21 cellular contexts compared by ENCODE assay signal in genomic region chr5:168163966-168164365, GRCh38.
DNase-seq lines count a peak whose midpoint lies in the region; ATAC-seq and TF ChIP-seq lines count a peak whose summit lies in the region.
"Had no signal": no experiment of that assay in that cellular context is flagged by ENCODE, and none has a peak within 500 bp of the region (broad histone marks: within the 10 kb centered on the region; RNA-seq: fewer than 3 reads in every experiment).

No MANE protein-coding gene starts in this region.

- no peaks in the 10 kb centered on the region for H3K79me2 ChIP-seq in osteoblast (ENCODE audit: insufficient read depth, low read length)

- in situ Hi-C loops in transverse colon (cut with MboI; ENCODE audit: low pct_ligation_motif_present in 1 of 4, low pct_unique_long_range_greater_than_20kb in 1 of 4, low sequenced_read_pairs in 3 of 4) = no loop called here

- H3K36me3 ChIP-seq in lower lobe of right lung = no peaks in the 10 kb centered on the region
- no peaks in the 10 kb centered on the region for H3K36me3 ChIP-seq in transverse colon
- no peaks in the 10 kb centered on the region for H3K36me3 ChIP-seq in osteoblast (ENCODE audit: insufficient read depth, low read length)
- H3K36me3 ChIP-seq: tibial nerve had no signal

- no peak for TF ChIP-seq POLR2A in transverse colon (IDR thresholded peaks at IDR 0.05)

- peaks cover 4% of the 10 kb centered on the region for H3K27me3 Mint-ChIP-seq in endothelial cell (ENCODE audit: unreplicated experiment)
- H3K27me3 Mint-ChIP-seq in activated CD8-positive, alpha-beta T cell treated with anti-CD3 and anti-CD28 coated beads for 36 hours = peaks cover 2% of the 10 kb centered on the region

- intact Hi-C loops in lower lobe of right lung (cut with DNase I) (no loop called here), transverse colon (cut with DNase I; ENCODE audit: low total_unique reads) (no loop called here)
- intact Hi-C loops in activated CD8-positive, alpha-beta T cell treated with anti-CD3 and anti-CD28 coated beads for 36 hours (cut with micrococcal nuclease) = no loop called here

- CTCF ChIA-PET in activated CD8-positive, alpha-beta T cell treated with anti-CD3 and anti-CD28 coated beads for 36 hours (lab: Charles Lee) = interaction anchor here (0.6 kb wide), 1 partner anchor 1105 kb away, joined by 3 read pairs; no protein-coding TSS in a partner anchor

- WGBS in transverse colon (ENCODE audit: low coverage in 1 of 2), 2 donors = 15 to 56% methylated on average over 2 to 3 of the region's 3 CpGs

- H3K27me3 ChIP-seq in lower lobe of right lung (ENCODE audit: low read depth) = no peaks in the 10 kb centered on the region
- H3K27me3 ChIP-seq in transverse colon = no peaks in the 10 kb centered on the region
- peaks cover 6% of the 10 kb centered on the region for H3K27me3 ChIP-seq in osteoblast (ENCODE audit: insufficient read depth, low read length)
- H3K27me3 ChIP-seq: tibial nerve had no signal

- no peak overlapping the region for H3K4me2 ChIP-seq in osteoblast (ENCODE audit: insufficient read depth, low read length)
- H3K4me2 ChIP-seq: smooth muscle cell had no signal

- H3K4me3 ChIP-seq in lower lobe of right lung = no peak overlapping the region
- H3K4me3 ChIP-seq in transverse colon = no peak overlapping the region
- no peak overlapping the region for H3K4me3 ChIP-seq in osteoblast (ENCODE audit: insufficient read depth, low read length)
- H3K4me3 ChIP-seq: psoas muscle, smooth muscle cell, tibial nerve had no signal

- H4K20me1 ChIP-seq in osteoblast (ENCODE audit: insufficient read depth, low read length) = no peaks in the 10 kb centered on the region

- H3K4me1 ChIP-seq in lower lobe of right lung = no peaks in the 10 kb centered on the region
- peaks cover 4 to 50% (median 23%) of the 10 kb centered on the region in 4 donors for H3K4me1 ChIP-seq in transverse colon
- H3K4me1 ChIP-seq in osteoblast (ENCODE audit: insufficient read depth, low read length) = no peaks in the 10 kb centered on the region
- H3K4me1 ChIP-seq: psoas muscle had no signal

- no peaks in the 10 kb centered on the region for H3K9me3 Mint-ChIP-seq in endothelial cell (ENCODE audit: unreplicated experiment)
- H3K9me3 Mint-ChIP-seq in activated CD8-positive, alpha-beta T cell treated with anti-CD3 and anti-CD28 coated beads for 36 hours = no peaks in the 10 kb centered on the region
- H3K9me3 Mint-ChIP-seq: activated T-cell treated with anti-CD3 and anti-CD28 coated beads, Interleukin-2, amount 50 U/mL, for 72 hours; CD8-positive, alpha-beta T cell; natural killer cell treated with Interleukin-12 subunit alpha and Interleukin-12 subunit beta and Interleukin-15 and Interleukin-18, amount 100 ng/mL, for 72 hours had no signal

- no peak overlapping the region for H3K27ac ChIP-seq in lower lobe of right lung
- peak overlapping the region; percentile 65 to 77 (median 68) for H3K27ac ChIP-seq in transverse colon
- H3K27ac ChIP-seq in osteoblast (ENCODE audit: low read depth, low read length) = no peak overlapping the region
- H3K27ac ChIP-seq: psoas muscle, tibial nerve had no signal

- TF ChIP-seq CTCF in endothelial cell (IDR thresholded peaks at IDR 0.05; ENCODE audit: unreplicated experiment) = no peak
- TF ChIP-seq CTCF in lower lobe of right lung (IDR thresholded peaks at IDR 0.05) = no peak
- no peak for TF ChIP-seq CTCF in transverse colon (IDR thresholded peaks at IDR 0.05)
- TF ChIP-seq CTCF in osteoblast (IDR thresholded peaks at IDR 0.05; ENCODE audit: extremely low read depth, low read depth, low read length) = no peak
- no peak for TF ChIP-seq CTCF in activated CD8-positive, alpha-beta T cell treated with anti-CD3 and anti-CD28 coated beads for 36 hours (IDR thresholded peaks at IDR 0.05)

- POLR2A ChIA-PET in activated CD8-positive, alpha-beta T cell treated with anti-CD3 and anti-CD28 coated beads for 36 hours (lab: Charles Lee) = no interaction called here

- DNase-seq in NCI-H2029 treated with DMSO at 0.1 percent for 48 hours (lab: John Stamatoyannopoulos, UW) (peak; percentile 76), endothelial cell (ENCODE audit: low spot score) (no peak), lower lobe of right lung (no peak), transverse colon (peak; percentile 48), osteoblast (ENCODE audit: insufficient read length, low spot score, missing footprints) (no peak), UCSD-AML1 (lab: John Stamatoyannopoulos, UW; ENCODE audit: unreplicated experiment) (no peak)
- DNase-seq in activated CD8-positive, alpha-beta T cell treated with anti-CD3 and anti-CD28 coated beads for 36 hours = no peak
- DNase-seq: activated CD4-positive, CD25-positive, alpha-beta regulatory T cell treated with anti-CD3 and anti-CD28 coated beads, Interleukin-2, amount 50 U/mL, for 72 hours; activated naive CD4-positive, alpha-beta T cell treated with anti-CD3 and anti-CD28 coated beads, Interleukin-2, amount 50 U/mL, for 16 hours; activated T-cell treated with anti-CD3 and anti-CD28 coated beads, Interleukin-2, amount 50 U/mL, for 72 hours; aorta; CD8-positive, alpha-beta T cell; GOT3; head of caudate nucleus; KBM-7; psoas muscle; stimulated activated CD4-positive, alpha-beta T cell treated with anti-CD3 and anti-CD28 coated beads, Interleukin-2, amount 100 ng/mL, for 48 hours; stimulated activated naive CD8-positive, alpha-beta T cell treated with anti-CD3 and anti-CD28 coated beads, Interleukin-15, Interleukin-2, amounts not matched to agents 100 U/mL and 50 U/mL, for 24 hours had no signal

- peak; percentile 66 to 67 for ATAC-seq in lower lobe of right lung
- ATAC-seq in activated CD8-positive, alpha-beta T cell treated with anti-CD3 and anti-CD28 coated beads for 36 hours = no peak
- ATAC-seq: activated T-cell treated with anti-CD3 and anti-CD28 coated beads, Interleukin-2, amount 50 U/mL, for 72 hours; CD8-positive, alpha-beta T cell; natural killer cell treated with Interleukin-12 subunit alpha and Interleukin-12 subunit beta and Interleukin-15 and Interleukin-18, amount 100 ng/mL, for 72 hours; psoas muscle; stimulated activated naive CD8-positive, alpha-beta T cell treated with anti-CD3 and anti-CD28 coated beads, Interleukin-15, Interleukin-2, amounts not matched to agents 100 U/mL and 50 U/mL, for 24 hours had no signal

- no peak overlapping the region for H3K4me3 Mint-ChIP-seq in endothelial cell (ENCODE audit: unreplicated experiment)
- no peak overlapping the region for H3K4me3 Mint-ChIP-seq in activated CD8-positive, alpha-beta T cell treated with anti-CD3 and anti-CD28 coated beads for 36 hours
- H3K4me3 Mint-ChIP-seq: activated T-cell treated with anti-CD3 and anti-CD28 coated beads, Interleukin-2, amount 50 U/mL, for 72 hours; CD8-positive, alpha-beta T cell; natural killer cell treated with Interleukin-12 subunit alpha and Interleukin-12 subunit beta and Interleukin-15 and Interleukin-18, amount 100 ng/mL, for 72 hours had no signal

- no peak for TF ChIP-seq EP300 in transverse colon (IDR thresholded peaks at IDR 0.05; ENCODE audit: low read depth)

- peaks cover 6% of the 10 kb centered on the region for H3K4me1 Mint-ChIP-seq in endothelial cell (ENCODE audit: unreplicated experiment)
- H3K4me1 Mint-ChIP-seq in activated CD8-positive, alpha-beta T cell treated with anti-CD3 and anti-CD28 coated beads for 36 hours (ENCODE audit: low read depth) = no peaks in the 10 kb centered on the region

- H3K9me3 ChIP-seq in lower lobe of right lung (no peaks in the 10 kb centered on the region), transverse colon (no peaks in the 10 kb centered on the region), osteoblast (ENCODE audit: low read depth, low read length) (no peaks in the 10 kb centered on the region)
- H3K9me3 ChIP-seq: psoas muscle, tibial nerve had no signal

- H3K27ac Mint-ChIP-seq in endothelial cell (ENCODE audit: unreplicated experiment) = peak overlapping the region; percentile 52
- no peak overlapping the region for H3K27ac Mint-ChIP-seq in activated CD8-positive, alpha-beta T cell treated with anti-CD3 and anti-CD28 coated beads for 36 hours
- H3K27ac Mint-ChIP-seq: activated T-cell treated with anti-CD3 and anti-CD28 coated beads, Interleukin-2, amount 50 U/mL, for 72 hours; CD8-positive, alpha-beta T cell; natural killer cell treated with Interleukin-12 subunit alpha and Interleukin-12 subunit beta and Interleukin-15 and Interleukin-18, amount 100 ng/mL, for 72 hours had no signal

- no peaks in the 10 kb centered on the region for H3K36me3 Mint-ChIP-seq in endothelial cell (ENCODE audit: low read depth, unreplicated experiment)
- no peaks in the 10 kb centered on the region for H3K36me3 Mint-ChIP-seq in activated CD8-positive, alpha-beta T cell treated with anti-CD3 and anti-CD28 coated beads for 36 hours (ENCODE audit: low read depth)
- H3K36me3 Mint-ChIP-seq: CD8-positive, alpha-beta T cell; natural killer cell treated with Interleukin-12 subunit alpha and Interleukin-12 subunit beta and Interleukin-15 and Interleukin-18, amount 100 ng/mL, for 72 hours had no signal

- no peak overlapping the region for H2AFZ ChIP-seq in osteoblast (ENCODE audit: low read length)

Comparison
In these comparisons a context has a peak if more than half of its experiments do, and no peak if none do; other contexts are left out.
1. DNase-seq: peak in NCI-H2029 treated with DMSO at 0.1 percent for 48 hours (single experiment) and transverse colon (single experiment); none in endothelial cell (single experiment), lower lobe of right lung (single experiment), osteoblast (single experiment), activated CD8-positive, alpha-beta T cell treated with anti-CD3 and anti-CD28 coated beads for 36 hours (single experiment) and UCSD-AML1 (single experiment).
2. H3K27ac ChIP-seq: peak in transverse colon (4 of 4); none in lower lobe of right lung (single experiment) and osteoblast (single experiment).